Comparison of ENCODE assay signal across 13 cellular contexts in the genomic region with DNA sequence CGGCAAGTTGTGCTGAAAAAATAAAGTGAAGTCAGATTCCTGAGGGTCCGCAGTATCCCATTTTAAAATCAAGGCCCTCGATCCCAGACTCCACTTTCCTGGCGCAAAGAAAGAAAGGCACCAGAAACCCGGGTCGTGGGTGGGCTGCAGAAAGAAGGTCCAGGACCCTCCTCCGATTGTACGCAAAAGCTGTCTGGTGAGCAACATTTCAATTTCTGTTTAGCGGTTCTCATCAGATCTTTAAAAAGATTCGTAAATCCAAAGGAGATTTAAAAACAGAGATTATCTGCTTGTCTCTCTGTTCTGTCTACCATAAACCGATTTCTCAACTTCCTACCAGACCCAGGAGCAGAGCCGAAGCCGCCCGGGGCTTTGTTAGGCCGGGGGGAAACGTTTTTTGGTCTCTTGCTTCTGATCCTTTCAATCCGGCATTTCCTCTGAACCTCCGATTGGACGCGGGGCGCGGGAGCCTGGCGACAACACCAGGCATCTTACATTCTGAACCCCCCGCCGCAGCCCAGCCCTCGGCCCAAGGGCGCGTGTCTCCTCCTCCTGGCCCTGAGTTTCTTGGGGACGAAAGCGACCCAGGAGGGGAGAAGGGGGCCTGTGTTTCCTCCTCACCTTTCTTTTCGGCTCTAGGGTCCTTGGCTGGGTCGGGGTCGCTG. TPM values are rescaled to one million over a fixed set of nuclear protein-coding genes. Genes with fewer than 3 reads are reported as not detected.
DNase-seq lines count a peak whose midpoint lies in the region; ATAC-seq and TF ChIP-seq lines count a peak whose summit lies in the region.
"Had no signal": no experiment of that assay in that cellular context is flagged by ENCODE, and none has a peak within 500 bp of the region (broad histone marks: within the 10 kb centered on the region; RNA-seq: fewer than 3 reads in every experiment).

No MANE protein-coding gene starts in this region.

- peak overlapping the region; percentile 5 for H3K4me2 ChIP-seq in H9 (ENCODE audit: insufficient read depth, insufficient read length, low read length)

- WGBS in H9 (ENCODE audit: extremely low coverage, insufficient read length, low lambda C conversion rate): no CpG with 5 or more reads among the region's 33 CpGs

- H2BK5ac ChIP-seq in H9 (ENCODE audit: insufficient read length, low read length): no peak overlapping the region

- H3K27me3 ChIP-seq in H9 (ENCODE audit: insufficient read depth, low read length): peaks cover 97% of the 10 kb centered on the region

- H4K5ac ChIP-seq in H9 (ENCODE audit: insufficient read length, low read depth, low read length): no peak overlapping the region

- H3K79me2 ChIP-seq in H9 (ENCODE audit: insufficient read depth, low read length): no peaks in the 10 kb centered on the region

- no peaks in the 10 kb centered on the region for H4K20me1 ChIP-seq in H9 (ENCODE audit: control insufficient read depth, insufficient read depth, insufficient read length)

- no peaks in the 10 kb centered on the region for H3K9me3 ChIP-seq in H9 (ENCODE audit: control insufficient read depth, low read depth, low read length)
- H3K9me3 ChIP-seq: colonic mucosa, tibial nerve had no signal

- no peak overlapping the region for H2AFZ ChIP-seq in H9 (ENCODE audit: low read length)

- H3K23me2 ChIP-seq in H9 (ENCODE audit: insufficient read length, low read depth, low read length, poor library complexity, severe bottlenecking): peaks cover 6% of the 10 kb centered on the region

- POLR2A ChIA-PET in GM10248 (lab: Yijun Ruan, JAX): no interaction called here

- H2BK15ac ChIP-seq in H9 (ENCODE audit: low read depth, low read length): no peak overlapping the region

- no peak overlapping the region; the same call in 1 of the 2 replicates for H3K14ac ChIP-seq in H9 (ENCODE audit: insufficient read depth, low read length)

- peak overlapping the region; percentile 50 to 62; a peak in 4 of 5 replicates for H3K4me3 Mint-ChIP-seq in H9
- H3K4me3 Mint-ChIP-seq in brain: peak overlapping the region in 4 of 5 experiments; percentile 52 to 84 (median 70)
- peak overlapping the region; percentile 61 for H3K4me3 Mint-ChIP-seq in nephron progenitor cell

- H3K4me1 Mint-ChIP-seq in H9: peaks cover 56 to 68% of the 10 kb centered on the region in 2 experiments
- H3K4me1 Mint-ChIP-seq in brain: peaks cover 43% of the 10 kb centered on the region
- peaks cover 49% of the 10 kb centered on the region for H3K4me1 Mint-ChIP-seq in nephron progenitor cell

- DNase-seq in NCI-H1417 (lab: John Stamatoyannopoulos, UW): peak in 2 of 3 experiments; percentile 71 to 74
- no peak for DNase-seq in NCI-H1417 treated with DMSO at 0.1 percent for 48 hours (lab: John Stamatoyannopoulos, UW)
- peak; percentile 62 for DNase-seq in H9
- no peak for DNase-seq in nephron progenitor cell
- DNase-seq in GM10248 (ENCODE audit: extremely low spot score): no peak
- DNase-seq in HuH-7.5 (ENCODE audit: low spot score): no peak
- DNase-seq: colonic mucosa; NCI-H2029 treated with DMSO at 0.1 percent for 48 hours; stimulated activated CD4-positive, alpha-beta T cell treated with anti-CD3 and anti-CD28 coated beads, Interleukin-2, amount 100 ng/mL, for 48 hours had no signal

- no peaks in the 10 kb centered on the region; a peak in 1 of 7 replicates for H3K36me3 Mint-ChIP-seq in H9 (ENCODE audit: insufficient read depth in 1 of 3, low read depth in 3 of 3)
- H3K36me3 Mint-ChIP-seq in brain: no peaks in the 10 kb centered on the region
- no peaks in the 10 kb centered on the region for H3K36me3 Mint-ChIP-seq in nephron progenitor cell (ENCODE audit: low read depth)

- H2BK12ac ChIP-seq in H9 (ENCODE audit: insufficient read length, low read depth, low read length): no peak overlapping the region

- H3K56ac ChIP-seq in H9 (ENCODE audit: insufficient read length, low read depth, low read length): no peak overlapping the region

- H4K8ac ChIP-seq in H9 (replicated peaks; ENCODE audit: insufficient read length, low read depth, low read length): no peak overlapping the region

- no peak overlapping the region for H2AK5ac ChIP-seq in H9 (ENCODE audit: insufficient read length, low read length)

- H3K9me3 Mint-ChIP-seq in H9 (peaks cover 3 to 9% of the 10 kb centered on the region in 2 experiments; a peak in 4 of 5 replicates), brain (peaks cover 0 to 3% (median 0%) of the 10 kb centered on the region in 5 experiments), nephron progenitor cell (no peaks in the 10 kb centered on the region)

- H3K4me1 ChIP-seq in H9 (ENCODE audit: insufficient read depth, low read length): peaks cover 2% of the 10 kb centered on the region; the same call in 1 of the 2 replicates

- no peak overlapping the region for H2BK20ac ChIP-seq in H9 (ENCODE audit: low read depth, low read length, poor library complexity, severe bottlenecking)

- H3K9ac ChIP-seq in H9 (ENCODE audit: extremely low read depth, insufficient read length, low read length): no peak overlapping the region

- H2BK120ac ChIP-seq in H9 (ENCODE audit: low read depth, low read length, poor library complexity, severe bottlenecking): no peak overlapping the region

- CTCF ChIA-PET in GM10248 (lab: Yijun Ruan, JAX): no interaction called here

- H3K27ac ChIP-seq in H9 (ENCODE audit: insufficient read length, low read depth, low read length): no peak overlapping the region
- H3K27ac ChIP-seq: colonic mucosa, tibial nerve had no signal

- H3K79me1 ChIP-seq in H9 (ENCODE audit: insufficient read depth, low read depth, low read length, poor library complexity, severe bottlenecking): no peaks in the 10 kb centered on the region

- no peak overlapping the region for H3T11ph ChIP-seq in H9 (ENCODE audit: low read length)

- no peak overlapping the region for H3K4ac ChIP-seq in H9 (ENCODE audit: low read depth, low read length)

- ATAC-seq in HG03378 (IDR thresholded peaks at IDR 0.05; ENCODE audit: unreplicated experiment): no peak

- TF ChIP-seq CTCF in H9 (conservative IDR thresholded peaks at IDR 0.05) (no peak), brain (conservative IDR thresholded peaks at IDR 0.05) (no peak), nephron progenitor cell (IDR thresholded peaks at IDR 0.05) (no peak), GM10248 (IDR thresholded peaks at IDR 0.05; ENCODE audit: control extremely low read depth, extremely low read depth, low read depth, missing control alignments) (no peak)

- H3K27me3 Mint-ChIP-seq in H9 (ENCODE audit: low read depth): peaks cover 100% of the 10 kb centered on the region
- peaks cover 100% of the 10 kb centered on the region for H3K27me3 Mint-ChIP-seq in brain
- peaks cover 100% of the 10 kb centered on the region for H3K27me3 Mint-ChIP-seq in nephron progenitor cell (ENCODE audit: low read depth, poor library complexity)

- no peak overlapping the region for H4K91ac ChIP-seq in H9 (ENCODE audit: insufficient read length, low read depth, low read length)

- no peak overlapping the region for H3K23ac ChIP-seq in H9 (ENCODE audit: insufficient read length, low read depth, low read length)

- no peak overlapping the region for H3K27ac Mint-ChIP-seq in H9
- H3K27ac Mint-ChIP-seq in brain: no peak overlapping the region
- no peak overlapping the region for H3K27ac Mint-ChIP-seq in nephron progenitor cell

- no peak overlapping the region for H3K18ac ChIP-seq in H9 (ENCODE audit: insufficient read length, low read depth, low read length)

RNA-seq across cellular contexts. Expression of a gene that starts 0.7 kb away (rescaled TPM):
- total RNA-seq in H9 (2021): 0.29 and 0.81 TPM in 2 replicates
- not detected for polyA plus RNA-seq in brain (ENCODE audit: insufficient read depth, low read depth, low replicate concordance)
- total RNA-seq: colonic mucosa, glomerular endothelial cell, tibial nerve had no signal

Comparison
In these comparisons a context has a peak if more than half of its experiments do, and no peak if none do; other contexts are left out.
1. DNase-seq: peak in NCI-H1417 (2 of 3) and H9 (single experiment); none in NCI-H1417 treated with DMSO at 0.1 percent for 48 hours (single experiment), nephron progenitor cell (single experiment), GM10248 (single experiment) and HuH-7.5 (single experiment).
2. Peak in every context shown above with its lines, with median percentiles within 50 percentile points of each other: H3K4me3 Mint-ChIP-seq.